1 cellular context compared by ENCODE assay signal in the genomic region with DNA sequence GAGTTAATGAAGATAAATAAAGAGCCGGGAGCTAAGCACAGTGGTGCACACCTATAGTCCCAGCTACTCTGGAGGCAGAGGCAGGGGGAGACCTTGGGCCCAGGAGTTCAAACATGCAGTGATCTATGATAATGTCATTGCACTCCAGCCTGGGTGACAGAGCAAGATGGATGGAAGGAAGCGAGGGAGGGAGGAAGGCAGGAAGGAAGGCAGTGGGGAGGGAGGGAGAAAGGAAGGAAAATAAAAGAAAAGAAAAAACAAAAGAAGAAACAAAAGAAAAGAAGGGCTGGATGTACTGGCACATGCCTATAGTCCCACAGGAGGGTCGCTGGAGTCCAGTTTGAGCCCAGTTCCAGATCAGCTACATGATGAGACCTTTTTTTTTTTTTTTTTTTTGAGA.
TF ChIP-seq lines count a peak whose summit lies in the region.

No MANE protein-coding gene starts in this region.

TF ChIP-seq in HepG2, 621 proteins besides CTCF, POLR2A, EP300 and RAD21:
- TF ChIP-seq, protein P1, sequence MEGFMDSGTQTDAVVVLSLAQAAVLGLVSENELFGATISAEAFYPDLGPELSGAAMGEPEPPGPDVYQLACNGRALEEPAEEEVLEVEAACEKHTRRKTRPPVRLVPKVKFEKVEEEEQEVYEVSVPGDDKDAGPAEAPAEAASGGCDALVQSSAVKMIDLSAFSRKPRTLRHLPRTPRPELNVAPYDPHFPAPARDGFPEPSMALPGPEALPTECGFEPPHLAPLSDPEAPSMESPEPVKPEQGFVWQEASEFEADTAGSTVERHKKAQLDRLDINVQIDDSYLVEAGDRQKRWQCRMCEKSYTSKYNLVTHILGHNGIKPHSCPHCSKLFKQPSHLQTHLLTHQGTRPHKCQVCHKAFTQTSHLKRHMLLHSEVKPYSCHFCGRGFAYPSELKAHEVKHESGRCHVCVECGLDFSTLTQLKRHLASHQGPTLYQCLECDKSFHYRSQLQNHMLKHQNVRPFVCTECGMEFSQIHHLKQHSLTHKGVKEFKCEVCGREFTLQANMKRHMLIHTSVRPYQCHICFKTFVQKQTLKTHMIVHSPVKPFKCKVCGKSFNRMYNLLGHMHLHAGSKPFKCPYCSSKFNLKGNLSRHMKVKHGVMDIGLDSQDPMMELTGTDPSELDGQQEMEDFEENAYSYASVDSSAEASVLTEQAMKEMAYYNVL (CRISPR knock-in tag; IDR thresholded peaks at IDR 0.05; ENCODE audit: borderline replicate concordance), result peak; percentile 66; the same call in 1 of the 2 replicates
- TF ChIP-seq NFKBIZ (CRISPR knock-in tag; IDR thresholded peaks at IDR 0.05), result no peak
TF ChIP-seq in HepG2: peak in this region for 1.
